In the genomic region with DNA sequence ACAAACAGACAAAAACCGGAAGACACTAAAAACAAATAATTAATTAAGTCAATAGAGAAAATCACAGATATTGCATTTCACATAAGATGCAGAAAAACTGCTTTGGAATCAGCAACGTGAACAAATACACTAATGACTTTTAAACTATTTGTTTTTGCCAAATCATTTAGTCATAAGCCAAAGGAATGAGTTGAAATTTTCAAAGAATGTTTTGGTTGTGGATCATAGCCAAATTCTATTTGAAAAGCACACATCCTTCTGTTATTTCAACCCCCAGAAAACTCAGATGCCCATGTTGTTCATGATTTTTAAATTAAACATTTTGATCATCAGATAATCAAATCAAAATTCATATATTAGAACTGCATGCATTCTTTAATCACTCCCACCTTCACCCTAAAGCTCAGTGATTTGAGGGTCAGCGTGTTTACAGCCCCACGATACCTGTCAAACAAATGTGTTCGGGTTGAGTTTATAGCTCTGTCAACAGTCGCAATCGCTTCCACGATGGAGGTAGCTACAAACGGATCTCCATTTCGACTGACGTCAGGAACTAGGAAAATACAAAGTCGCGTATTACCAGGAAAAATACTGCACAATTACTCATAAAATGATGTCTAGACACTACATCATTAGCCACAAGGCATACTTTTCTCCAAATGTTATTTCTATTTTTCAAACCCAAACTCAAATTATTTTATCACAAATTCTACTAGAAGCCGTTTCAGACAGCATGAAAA, we compare ENCODE assay signal across 13 cellular contexts.
A peak's percentile ranks its signal among the peaks of the same experiment; 100 is the strongest.
DNase-seq lines count a peak whose midpoint lies in the region; ATAC-seq, FAIRE-seq and TF ChIP-seq lines count a peak whose summit lies in the region.
"Had no signal": no experiment of that assay in that cellular context is flagged by ENCODE, and none has a peak within 500 bp of the region (broad histone marks: within the 10 kb centered on the region; RNA-seq: fewer than 3 reads in every experiment).

No MANE protein-coding gene starts in this region.

- no peak overlapping the region for H3K4me3 ChIP-seq in AG04450 (ENCODE audit: low read depth, low read length)
- no peak overlapping the region for H3K4me3 ChIP-seq in small intestine (ENCODE audit: low read depth in 1 of 2, low read length in 2 of 2)

- no peaks in the 10 kb centered on the region for H3K27me3 ChIP-seq in AG04450 (ENCODE audit: control insufficient read depth, insufficient read depth, low read length)
- no peaks in the 10 kb centered on the region for H3K27me3 ChIP-seq in small intestine (ENCODE audit: control insufficient read depth in 2 of 2, insufficient read depth in 2 of 2, low read length in 2 of 2)

- H3K4me1 Mint-ChIP-seq in osteocyte (ENCODE audit: unreplicated experiment): peaks cover 12% of the 10 kb centered on the region
- H3K4me1 Mint-ChIP-seq in effector memory CD8-positive, alpha-beta T cell (ENCODE audit: low read depth in 2 of 2): no peaks in the 10 kb centered on the region
- H3K4me1 Mint-ChIP-seq: activated CD4-positive, alpha-beta T cell treated with anti-CD3 and anti-CD28 coated beads, Interleukin-2, amount 10 ng/mL, durations not matched to agents 7 days and 5 days had no signal

- 81 to 83% (median 83%) methylated on average over 14 of the region's 14 CpGs for WGBS in small intestine, 3 donors

- H3K9me3 Mint-ChIP-seq in osteocyte (ENCODE audit: unreplicated experiment): no peaks in the 10 kb centered on the region
- peaks cover 0 to 6% of the 10 kb centered on the region in 2 donors for H3K9me3 Mint-ChIP-seq in effector memory CD8-positive, alpha-beta T cell
- H3K9me3 Mint-ChIP-seq: activated CD4-positive, alpha-beta T cell treated with anti-CD3 and anti-CD28 coated beads, Interleukin-2, amount 10 ng/mL, durations not matched to agents 7 days and 5 days; activated naive CD4-positive, alpha-beta T cell treated with anti-CD3 and anti-CD28 coated beads, Interleukin-2, amount 50 U/mL, for 72 hours; IgD-negative memory B cell had no signal

- H3K27me3 Mint-ChIP-seq in osteocyte (ENCODE audit: unreplicated experiment): no peaks in the 10 kb centered on the region
- peaks cover 0 to 8% of the 10 kb centered on the region in 2 donors for H3K27me3 Mint-ChIP-seq in effector memory CD8-positive, alpha-beta T cell
- H3K27me3 Mint-ChIP-seq: activated CD4-positive, alpha-beta T cell treated with anti-CD3 and anti-CD28 coated beads, Interleukin-2, amount 10 ng/mL, durations not matched to agents 7 days and 5 days had no signal

- peaks cover 40% of the 10 kb centered on the region for H3K36me3 Mint-ChIP-seq in osteocyte (ENCODE audit: unreplicated experiment)
- H3K36me3 Mint-ChIP-seq in effector memory CD8-positive, alpha-beta T cell (ENCODE audit: insufficient read depth): peaks cover 2% of the 10 kb centered on the region
- H3K36me3 Mint-ChIP-seq: activated naive CD4-positive, alpha-beta T cell treated with anti-CD3 and anti-CD28 coated beads, Interleukin-2, amount 50 U/mL, for 72 hours; IgD-negative memory B cell had no signal

- CTCF ChIA-PET in AG04450 (lab: Charles Lee): interaction anchor here (1.3 to 1.4 kb wide), 2 partner anchors 97 to 164 kb away, joined by 3 read pairs; no protein-coding TSS in a partner anchor
- CTCF ChIA-PET in RWPE1 (lab: Yijun Ruan, JAX): interaction anchor here (0.6 kb wide), 1 partner anchor 97 kb away, joined by 3 read pairs; no protein-coding TSS in a partner anchor

- H3K4me3 Mint-ChIP-seq in osteocyte (ENCODE audit: unreplicated experiment): peak overlapping the region; percentile 16
- no peak overlapping the region for H3K4me3 Mint-ChIP-seq in effector memory CD8-positive, alpha-beta T cell
- H3K4me3 Mint-ChIP-seq: activated CD4-positive, alpha-beta T cell treated with anti-CD3 and anti-CD28 coated beads, Interleukin-2, amount 10 ng/mL, durations not matched to agents 7 days and 5 days; IgD-negative memory B cell had no signal

- DNase-seq in AG04450 (ENCODE audit: low read depth, low spot score) (peak; percentile 54), RWPE1 (ENCODE audit: low spot score) (no peak), fibroblast of gingiva (ENCODE audit: low read depth) (peak; percentile 81), osteocyte (ENCODE audit: extremely low spot score, unreplicated experiment) (no peak), small intestine (no peak)
- no peak for DNase-seq in effector memory CD8-positive, alpha-beta T cell
- DNase-seq: activated CD4-positive, alpha-beta T cell treated with anti-CD3 and anti-CD28 coated beads, Interleukin-2, amount 10 ng/mL, durations not matched to agents 7 days and 5 days; C1 segment of cervical spinal cord; SHP77 treated with DMSO at 0.1 percent for 48 hours had no signal

- no peak for FAIRE-seq in small intestine (lab: Jason Lieb, UNC)

- no peak for ATAC-seq in HG03280 (IDR thresholded peaks at IDR 0.05; ENCODE audit: unreplicated experiment)
- ATAC-seq in HG03135 (IDR thresholded peaks at IDR 0.05; ENCODE audit: unreplicated experiment): no peak
- ATAC-seq in effector memory CD8-positive, alpha-beta T cell (replicated peaks): no peak
- ATAC-seq: activated naive CD4-positive, alpha-beta T cell treated with anti-CD3 and anti-CD28 coated beads, Interleukin-2, amount 50 U/mL, for 72 hours had no signal

- TF ChIP-seq CTCF in AG04450 (IDR thresholded peaks at IDR 0.05; ENCODE audit: low read depth, low read length) (no peak), RWPE1 (conservative IDR thresholded peaks at IDR 0.05; ENCODE audit: low read depth) (no peak), osteocyte (IDR thresholded peaks at IDR 0.05) (no peak)

- H3K4me1 ChIP-seq in small intestine (ENCODE audit: control insufficient read depth in 2 of 2, insufficient read depth in 1 of 2, low read depth in 1 of 2, low read length in 1 of 2): no peaks in the 10 kb centered on the region

- peaks cover 0 to 3% of the 10 kb centered on the region in 2 donors for H3K36me3 ChIP-seq in small intestine (ENCODE audit: control insufficient read depth in 2 of 2, insufficient read depth in 2 of 2, low read length in 2 of 2)

- H3K9me3 ChIP-seq in AG04450 (ENCODE audit: control insufficient read depth, insufficient read depth, low read length): peaks cover 4% of the 10 kb centered on the region; the same call in 1 of the 2 replicates
- no peaks in the 10 kb centered on the region for H3K9me3 ChIP-seq in small intestine (ENCODE audit: control insufficient read depth, low read depth)

- POLR2A ChIA-PET in AG04450 (lab: Yijun Ruan, JAX): interaction anchor here (2.0 to 2.6 kb wide), 2 partner anchors 22 to 77 kb away, joined by 5 to 19 read pairs; no protein-coding TSS in a partner anchor
- POLR2A ChIA-PET in RWPE1 (lab: Yijun Ruan, JAX; ENCODE audit: low non-redundant PET): no interaction called here

- H3K27ac Mint-ChIP-seq in osteocyte (ENCODE audit: unreplicated experiment): no peak overlapping the region
- H3K27ac Mint-ChIP-seq in effector memory CD8-positive, alpha-beta T cell: no peak overlapping the region
- H3K27ac Mint-ChIP-seq: activated CD4-positive, alpha-beta T cell treated with anti-CD3 and anti-CD28 coated beads, Interleukin-2, amount 10 ng/mL, durations not matched to agents 7 days and 5 days; activated naive CD4-positive, alpha-beta T cell treated with anti-CD3 and anti-CD28 coated beads, Interleukin-2, amount 50 U/mL, for 72 hours; IgD-negative memory B cell had no signal

- H3K27ac ChIP-seq in AG04450 (ENCODE audit: low read depth, low read length): peak overlapping the region; percentile 86
- peak overlapping the region; percentile 87 for H3K27ac ChIP-seq in RWPE1
- peak overlapping the region in 1 of 2 donors; percentile 22 for H3K27ac ChIP-seq in small intestine (ENCODE audit: low read depth in 1 of 2, low read length in 1 of 2)

Comparison
In these comparisons a context has a peak if more than half of its experiments do, and no peak if none do; other contexts are left out.
1. DNase-seq: peak in AG04450 (single experiment) and fibroblast of gingiva (single experiment); none in RWPE1 (single experiment), osteocyte (single experiment), small intestine (single experiment) and effector memory CD8-positive, alpha-beta T cell (0 of 3).